26 cellular contexts compared by ENCODE assay signal in the genomic region with DNA sequence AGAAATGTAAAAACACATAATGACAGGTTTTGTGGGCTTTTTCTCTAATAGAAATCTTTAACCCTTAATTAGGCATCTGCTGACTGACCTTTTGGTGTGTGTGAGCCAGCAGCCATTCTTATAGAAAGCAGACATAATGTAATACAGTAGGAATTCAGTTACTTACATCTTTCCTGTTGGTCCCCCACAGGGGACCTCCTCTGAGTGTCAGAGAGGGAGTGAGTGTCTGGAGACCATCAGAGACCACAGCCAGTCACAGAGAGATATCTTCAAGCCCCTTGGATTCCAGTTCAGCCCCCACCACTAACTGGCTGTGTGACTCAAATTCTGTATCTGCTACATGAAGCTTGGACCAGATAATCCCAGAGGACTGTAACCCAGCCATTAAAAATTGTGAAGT. TPM values are rescaled to one million over a fixed set of nuclear protein-coding genes. Genes with fewer than 3 reads are reported as not detected.
DNase-seq lines count a peak whose midpoint lies in the region; ATAC-seq, FAIRE-seq and TF ChIP-seq lines count a peak whose summit lies in the region.
"Had no signal": no experiment of that assay in that cellular context is flagged by ENCODE, and none has a peak within 500 bp of the region (broad histone marks: within the 10 kb centered on the region; RNA-seq: fewer than 3 reads in every experiment).

No MANE protein-coding gene starts in this region.

- CTCF ChIA-PET in A673 (lab: Charles Lee), result no interaction called here

- H3K9ac ChIP-seq in mesenchymal stem cell (ENCODE audit: low read length), result no peak overlapping the region

- no peaks in the 10 kb centered on the region for H3K79me1 ChIP-seq in mesenchymal stem cell (replicated peaks; ENCODE audit: low read length, poor library complexity, severe bottlenecking)

- no peak overlapping the region for H2AFZ ChIP-seq in mesenchymal stem cell (ENCODE audit: low read depth, low read length)

- no peak for ATAC-seq in RWPE2 (ENCODE audit: low read depth)
- ATAC-seq in GM21737 (IDR thresholded peaks at IDR 0.05; ENCODE audit: unreplicated experiment), result no peak
- ATAC-seq: esophagus mucosa, gastrocnemius medialis, lower lobe of right lung had no signal

- H3K4me2 ChIP-seq in mesenchymal stem cell (ENCODE audit: low read length, poor library complexity, severe bottlenecking), result no peak overlapping the region

- H2BK120ac ChIP-seq in mesenchymal stem cell (ENCODE audit: low read depth, low read length), result no peak overlapping the region

- H3K4ac ChIP-seq in mesenchymal stem cell (ENCODE audit: low read depth in 1 of 2, low read length in 2 of 2), result no peak overlapping the region

- DNase-seq in A673 (ENCODE audit: low spot score) (peak; percentile 46), RWPE2 (ENCODE audit: low spot score) (no peak), choroid plexus epithelial cell (ENCODE audit: low read depth) (peak; percentile 61), mesenchymal stem cell (peak; percentile 95), HuH-7 (ENCODE audit: low spot score) (no peak), small intestine (no peak), DMS53 treated with DMSO at 0.1 percent for 48 hours (lab: John Stamatoyannopoulos, UW; ENCODE audit: unreplicated experiment) (no peak)
- DNase-seq: activated CD4-positive, alpha-beta T cell treated with anti-CD3 and anti-CD28 coated beads, Interleukin-2, amount 10 ng/mL, durations not matched to agents 24 days and 14 days; aorta; CD4-positive, alpha-beta T cell; effector memory CD4-positive, alpha-beta T cell; gastrocnemius medialis; kidney; lower lobe of right lung; NCI-H1694; NCI-H2171; NCI-H526 treated with DMSO at 0.1 percent for 48 hours; sigmoid colon; stomach; transverse colon; WERI-Rb-1 had no signal

- H3K36me3 ChIP-seq in A673 (ENCODE audit: insufficient read depth, low read length, poor library complexity, severe bottlenecking) (no peaks in the 10 kb centered on the region), RWPE2 (ENCODE audit: low read depth) (no peaks in the 10 kb centered on the region), mesenchymal stem cell (ENCODE audit: control insufficient read depth in 1 of 2, insufficient read depth in 2 of 2, low read depth in 1 of 2, low read length in 2 of 2) (no peaks in the 10 kb centered on the region), small intestine (ENCODE audit: control insufficient read depth in 2 of 2, insufficient read depth in 2 of 2, low read length in 2 of 2) (no peaks in the 10 kb centered on the region)
- H3K36me3 ChIP-seq: gastrocnemius medialis, lower lobe of right lung, sigmoid colon, stomach, transverse colon, WERI-Rb-1 had no signal

- POLR2A ChIA-PET in A673 (lab: Charles Lee; ENCODE audit: low non-redundant PET), result no interaction called here

- H3K4me3 ChIP-seq in A673 (ENCODE audit: low read depth, low read length, poor library complexity, severe bottlenecking) (no peak overlapping the region), RWPE2 (ENCODE audit: severe bottlenecking) (no peak overlapping the region), choroid plexus epithelial cell (ENCODE audit: low read depth, low read length) (no peak overlapping the region), mesenchymal stem cell (ENCODE audit: insufficient read depth in 1 of 2, low read depth in 1 of 2, low read length in 2 of 2) (no peak overlapping the region), small intestine (ENCODE audit: low read depth in 1 of 2, low read length in 2 of 2) (no peak overlapping the region)
- H3K4me3 ChIP-seq: gastrocnemius medialis, lower lobe of right lung, sigmoid colon, stomach, transverse colon had no signal

- H3K27me3 ChIP-seq in A673 (replicated peaks; ENCODE audit: insufficient read depth, low read depth, low read length, poor library complexity) (no peaks in the 10 kb centered on the region), RWPE2 (ENCODE audit: insufficient read depth, poor library complexity, severe bottlenecking) (no peaks in the 10 kb centered on the region), mesenchymal stem cell (ENCODE audit: control insufficient read depth in 1 of 2, insufficient read depth in 1 of 2, low read length in 2 of 2) (peaks cover 15 to 28% of the 10 kb centered on the region in 2 experiments), small intestine (ENCODE audit: control insufficient read depth in 2 of 2, insufficient read depth in 2 of 2, low read length in 2 of 2) (peaks cover 0 to 5% of the 10 kb centered on the region in 2 donors)
- H3K27me3 ChIP-seq: gastrocnemius medialis, sigmoid colon had no signal

- H2AK5ac ChIP-seq in mesenchymal stem cell (ENCODE audit: low read length, severe bottlenecking), result no peak overlapping the region

- TF ChIP-seq CTCF in A673 (conservative IDR thresholded peaks at IDR 0.05; ENCODE audit: low read depth, low read length) (no peak), RWPE2 (IDR thresholded peaks at IDR 0.05; ENCODE audit: poor library complexity, severe bottlenecking) (no peak), choroid plexus epithelial cell (conservative IDR thresholded peaks at IDR 0.05; ENCODE audit: low read depth, low read length) (no peak)

- H3K4me1 ChIP-seq in A673 (ENCODE audit: insufficient read depth, low read length, poor library complexity, severe bottlenecking) (peaks cover 45% of the 10 kb centered on the region), RWPE2 (ENCODE audit: insufficient read depth, poor library complexity, severe bottlenecking) (no peaks in the 10 kb centered on the region), mesenchymal stem cell (ENCODE audit: control insufficient read depth, insufficient read depth, low read depth, low read length) (peaks cover 5% of the 10 kb centered on the region), small intestine (ENCODE audit: control insufficient read depth in 2 of 2, insufficient read depth in 1 of 2, low read depth in 1 of 2, low read length in 1 of 2) (no peaks in the 10 kb centered on the region)
- H3K4me1 ChIP-seq: gastrocnemius medialis, lower lobe of right lung, transverse colon had no signal

- H3K18ac ChIP-seq in mesenchymal stem cell (ENCODE audit: low read depth in 1 of 2, low read length in 2 of 2), result no peak overlapping the region

- no peaks in the 10 kb centered on the region for H3K9me3 ChIP-seq in A673 (ENCODE audit: low read depth, low read length, poor library complexity, severe bottlenecking)
- H3K9me3 ChIP-seq in RWPE2 (ENCODE audit: severe bottlenecking), result no peaks in the 10 kb centered on the region
- H3K9me3 ChIP-seq in mesenchymal stem cell (ENCODE audit: control insufficient read depth, low read length), result no peaks in the 10 kb centered on the region
- H3K9me3 ChIP-seq in small intestine (ENCODE audit: control insufficient read depth, low read depth), result no peaks in the 10 kb centered on the region
- H3K9me3 ChIP-seq: gastrocnemius medialis, lower lobe of right lung, sigmoid colon, stomach, transverse colon had no signal

- H2BK5ac ChIP-seq in mesenchymal stem cell (ENCODE audit: low read depth, low read length, poor library complexity, severe bottlenecking), result no peak overlapping the region

- H3K27ac ChIP-seq in A673 (ENCODE audit: low read depth, low read length, poor library complexity, severe bottlenecking) (no peak overlapping the region), RWPE2 (ENCODE audit: poor library complexity, severe bottlenecking) (peak overlapping the region; percentile 14), mesenchymal stem cell (ENCODE audit: low read length, poor library complexity, severe bottlenecking) (peak overlapping the region; percentile 76), small intestine (ENCODE audit: low read depth in 1 of 2, low read length in 1 of 2) (no peak overlapping the region)
- H3K27ac ChIP-seq: 22Rv1, gastrocnemius medialis, lower lobe of right lung, sigmoid colon, stomach, transverse colon, WERI-Rb-1 had no signal

- intact Hi-C loops in A673 (cut with micrococcal nuclease; ENCODE audit: unreplicated experiment), result no loop called here

- H4K91ac ChIP-seq in mesenchymal stem cell (ENCODE audit: low read length), result no peak overlapping the region

- no peak overlapping the region for H3K14ac ChIP-seq in mesenchymal stem cell (ENCODE audit: low read length in 2 of 2)

- H4K8ac ChIP-seq in mesenchymal stem cell (ENCODE audit: low read length), result no peak overlapping the region

- FAIRE-seq in small intestine (lab: Jason Lieb, UNC), result no peak
- FAIRE-seq: colon, kidney had no signal

- BruUV-seq in A673 (replicated peaks; lab: Mats Ljungman, UMichigan), result no TSS peak

- H2BK15ac ChIP-seq in mesenchymal stem cell (ENCODE audit: low read depth, poor library complexity, severe bottlenecking), result no peak overlapping the region

- no peak overlapping the region for H2BK12ac ChIP-seq in mesenchymal stem cell (ENCODE audit: low read length in 2 of 2)

- no peak overlapping the region for H3K23ac ChIP-seq in mesenchymal stem cell (ENCODE audit: low read length in 2 of 2)

RNA-seq across cellular contexts. Expression of gene ANO4, which starts 4.2 kb away (rescaled TPM):
- 6.2 and 9.3 TPM in 2 replicates for total RNA-seq in A673 (2021)
- 22.1 TPM for polyA plus RNA-seq in mesenchymal stem cell (2013, experiment 1 of 2)
- polyA plus RNA-seq in mesenchymal stem cell (2013, experiment 2 of 2), result 23.1 TPM
- polyA plus RNA-seq in small intestine, result under 1 TPM in 2 of 3 donors, not detected in 1; 0.03 to 0.54 TPM
- total RNA-seq: activated CD4-positive, alpha-beta T cell treated with anti-CD3 and anti-CD28 coated beads, Interleukin-2, amount 10 ng/mL, durations not matched to agents 24 days and 14 days; CD4-positive, alpha-beta T cell; esophagus mucosa; G401 had no signal
- polyA plus RNA-seq: aorta, stomach had no signal

Comparison
In these comparisons a context has a peak if more than half of its experiments do, and no peak if none do; other contexts are left out.
1. DNase-seq: peak in A673 (single experiment), choroid plexus epithelial cell (single experiment) and mesenchymal stem cell (single experiment); none in RWPE2 (single experiment), HuH-7 (single experiment), small intestine (single experiment) and DMS53 treated with DMSO at 0.1 percent for 48 hours (single experiment).
2. H3K27ac ChIP-seq: peak in RWPE2 (single experiment) and mesenchymal stem cell (single experiment); none in A673 (single experiment) and small intestine (0 of 2).